9 cellular contexts compared by ENCODE assay signal in genomic region chr7:2864204-2864985, GRCh38. TPM values are rescaled to one million over a fixed set of nuclear protein-coding genes. Genes with fewer than 3 reads are reported as not detected.
A peak's percentile ranks its signal among the peaks of the same experiment; 100 is the strongest.
DNase-seq lines count a peak whose midpoint lies in the region; ATAC-seq and TF ChIP-seq lines count a peak whose summit lies in the region.
"Had no signal": no experiment of that assay in that cellular context is flagged by ENCODE, and none has a peak within 500 bp of the region (broad histone marks: within the 10 kb centered on the region; RNA-seq: fewer than 3 reads in every experiment).

No MANE protein-coding gene starts in this region.

- peak overlapping the region; percentile 89 for H3K27ac Mint-ChIP-seq in T-helper 1 cell treated with Interleukin-12 subunit alpha and Interleukin-12 subunit beta and Interleukin-4 antibody, amounts not matched to agents 30 μg/mL and 1 μg/mL, for 36 hours
- peak overlapping the region; percentile 92 for H3K27ac Mint-ChIP-seq in activated naive CD8-positive, alpha-beta T cell treated with anti-CD3 and anti-CD28 coated beads for 36 hours

- DNase-seq in T-helper 1 cell: no peak
- no peak for DNase-seq in activated naive CD8-positive, alpha-beta T cell treated with anti-CD3 and anti-CD28 coated beads for 36 hours
- no peak for DNase-seq in left lung
- no peak for DNase-seq in substantia nigra (lab: John Stamatoyannopoulos, UW)
- no peak for DNase-seq in stimulated activated CD4-positive, alpha-beta T cell treated with anti-CD3 and anti-CD28 coated beads, Interleukin-2, amount 100 ng/mL, for 24 hours
- no peak for DNase-seq in ecto neural progenitor cell (ENCODE audit: low spot score)
- DNase-seq: 8988T had no signal

- H3K9me3 Mint-ChIP-seq in T-helper 1 cell treated with Interleukin-12 subunit alpha and Interleukin-12 subunit beta and Interleukin-4 antibody, amounts not matched to agents 30 μg/mL and 1 μg/mL, for 36 hours: no peaks in the 10 kb centered on the region
- H3K9me3 Mint-ChIP-seq in activated naive CD8-positive, alpha-beta T cell treated with anti-CD3 and anti-CD28 coated beads for 36 hours: no peaks in the 10 kb centered on the region

- peaks cover 23% of the 10 kb centered on the region for H3K4me1 Mint-ChIP-seq in T-helper 1 cell treated with Interleukin-12 subunit alpha and Interleukin-12 subunit beta and Interleukin-4 antibody, amounts not matched to agents 30 μg/mL and 1 μg/mL, for 36 hours (ENCODE audit: low read depth)
- peaks cover 31% of the 10 kb centered on the region for H3K4me1 Mint-ChIP-seq in activated naive CD8-positive, alpha-beta T cell treated with anti-CD3 and anti-CD28 coated beads for 36 hours

- no peaks in the 10 kb centered on the region for H3K27me3 Mint-ChIP-seq in T-helper 1 cell treated with Interleukin-12 subunit alpha and Interleukin-12 subunit beta and Interleukin-4 antibody, amounts not matched to agents 30 μg/mL and 1 μg/mL, for 36 hours (ENCODE audit: low read depth)
- no peaks in the 10 kb centered on the region for H3K27me3 Mint-ChIP-seq in activated naive CD8-positive, alpha-beta T cell treated with anti-CD3 and anti-CD28 coated beads for 36 hours

- intact Hi-C loops in left lung (cut with DNase I): no loop called here

- ATAC-seq in left lung (peak; percentile 3), GM19452 (IDR thresholded peaks at IDR 0.05; ENCODE audit: unreplicated experiment) (no peak)

- peaks cover 9% of the 10 kb centered on the region for H3K36me3 Mint-ChIP-seq in T-helper 1 cell treated with Interleukin-12 subunit alpha and Interleukin-12 subunit beta and Interleukin-4 antibody, amounts not matched to agents 30 μg/mL and 1 μg/mL, for 36 hours (ENCODE audit: low read depth)
- no peaks in the 10 kb centered on the region for H3K36me3 Mint-ChIP-seq in activated naive CD8-positive, alpha-beta T cell treated with anti-CD3 and anti-CD28 coated beads for 36 hours

- H3K36me3 ChIP-seq in left lung: no peaks in the 10 kb centered on the region

- no peak for TF ChIP-seq CTCF in left lung (IDR thresholded peaks at IDR 0.05)

- H3K4me1 ChIP-seq in left lung: peaks cover 3 to 31% of the 10 kb centered on the region in 2 donors

- H3K27ac ChIP-seq in left lung: peak overlapping the region; percentile 88 to 92
- H3K27ac ChIP-seq in substantia nigra (ENCODE audit: low read depth, low read length, poor library complexity, severe bottlenecking): peak overlapping the region; percentile 64

- peak overlapping the region; percentile 70 for H3K4me3 Mint-ChIP-seq in T-helper 1 cell treated with Interleukin-12 subunit alpha and Interleukin-12 subunit beta and Interleukin-4 antibody, amounts not matched to agents 30 μg/mL and 1 μg/mL, for 36 hours
- H3K4me3 Mint-ChIP-seq in activated naive CD8-positive, alpha-beta T cell treated with anti-CD3 and anti-CD28 coated beads for 36 hours: peak overlapping the region; percentile 76

- no peaks in the 10 kb centered on the region for H3K9me3 ChIP-seq in left lung

- H3K27me3 ChIP-seq in left lung: no peaks in the 10 kb centered on the region

- peak overlapping the region in 1 of 2 donors; percentile 10 for H3K4me3 ChIP-seq in left lung

RNA-seq across cellular contexts. Expression of gene GNA12, which starts 20.3 kb away (rescaled TPM):
- total RNA-seq in activated naive CD8-positive, alpha-beta T cell treated with anti-CD3 and anti-CD28 coated beads for 36 hours: 10 to 100 TPM; 15.1 to 17.9 TPM
- 10 to 100 TPM; 48.7 to 55.5 TPM for total RNA-seq in left lung
